Comparison of ENCODE assay signal across 10 cellular contexts in genomic region chr13:33610471-33611015, GRCh38.
DNase-seq lines count a peak whose midpoint lies in the region; ATAC-seq, FAIRE-seq and TF ChIP-seq lines count a peak whose summit lies in the region.
"Had no signal": no experiment of that assay in that cellular context is flagged by ENCODE, and none has a peak within 500 bp of the region (broad histone marks: within the 10 kb centered on the region; RNA-seq: fewer than 3 reads in every experiment).

No MANE protein-coding gene starts in this region.

- peak; percentile 88 for ATAC-seq in WTC11
- ATAC-seq: GM12878 had no signal

- no peaks in the 10 kb centered on the region for H3K9me3 Mint-ChIP-seq in WTC11

- H3K27ac Mint-ChIP-seq in WTC11 = peak overlapping the region; percentile 34; the same call in 1 of the 2 replicates

- peaks cover 34% of the 10 kb centered on the region for H3K4me1 Mint-ChIP-seq in WTC11

- CTCF ChIA-PET in WTC11 (lab: Charles Lee) = no interaction called here

- TF ChIP-seq POLR2A in H54 (IDR thresholded peaks at IDR 0.05; ENCODE audit: low read depth, low read length) = peak; percentile 16; the same call in 1 of the 2 replicates

- TF ChIP-seq CTCF in WTC11 (IDR thresholded peaks at IDR 0.05) = no peak

- DNase-seq in H54 (ENCODE audit: insufficient read length, low spot score) (no peak), WTC11 (ENCODE audit: low spot score) (peak; percentile 44), cerebellar cortex (ENCODE audit: low spot score) (peak; percentile 58), medulla oblongata (ENCODE audit: extremely low spot score) (peak; percentile 82), T1000 (lab: John Stamatoyannopoulos, UW) (no peak), ureter (ENCODE audit: low spot score) (no peak), NCI-H345 treated with DMSO at 0.1 percent for 48 hours (lab: John Stamatoyannopoulos, UW; ENCODE audit: unreplicated experiment) (no peak)
- DNase-seq in stimulated activated CD8-positive, alpha-beta memory T cell treated with anti-CD3 and anti-CD28 coated beads, Interleukin-4, amount 100 ng/mL, for 48 hours = peak; percentile 74

- no peaks in the 10 kb centered on the region; the same call in 1 of the 2 replicates for H3K27me3 Mint-ChIP-seq in WTC11 (ENCODE audit: low read depth)

- H3K36me3 Mint-ChIP-seq in WTC11 = no peaks in the 10 kb centered on the region

- POLR2A ChIA-PET in WTC11 (lab: Charles Lee) = no interaction called here

- no peak overlapping the region for H3K4me3 Mint-ChIP-seq in WTC11

- no peak for FAIRE-seq in H54 (lab: Jason Lieb, UNC)
- FAIRE-seq: endometrium, GM12878 had no signal

TF ChIP-seq in WTC11, 78 proteins besides CTCF, POLR2A, EP300 and RAD21:
- TF ChIP-seq RORB (CRISPR knock-in tag; IDR thresholded peaks at IDR 0.05) (no peak), ZNF281 (CRISPR knock-in tag; IDR thresholded peaks at IDR 0.05) (no peak), USF2 (CRISPR knock-in tag; IDR thresholded peaks at IDR 0.05) (0 out of 2 replicates have a peak, but pooled peaks have one; percentile 29), MAX (CRISPR knock-in tag; IDR thresholded peaks at IDR 0.05) (no peak), GABPB1 (CRISPR knock-in tag; IDR thresholded peaks at IDR 0.05) (peak; percentile 54), ZNF425 (CRISPR knock-in tag; conservative IDR thresholded peaks at IDR 0.05) (no peak), AFF4 (CRISPR knock-in tag; IDR thresholded peaks at IDR 0.05; ENCODE audit: borderline replicate concordance) (no peak), ZNF232 (CRISPR knock-in tag; IDR thresholded peaks at IDR 0.05) (no peak)

Comparison
In these comparisons a context has a peak if more than half of its experiments do, and no peak if none do; other contexts are left out.
1. DNase-seq: peak in WTC11 (single experiment), cerebellar cortex (single experiment), medulla oblongata (single experiment) and stimulated activated CD8-positive, alpha-beta memory T cell treated with anti-CD3 and anti-CD28 coated beads, Interleukin-4, amount 100 ng/mL, for 48 hours (single experiment); none in H54 (single experiment), T1000 (single experiment), ureter (single experiment) and NCI-H345 treated with DMSO at 0.1 percent for 48 hours (single experiment).